2 cellular contexts compared by ENCODE assay signal in the genomic region with DNA sequence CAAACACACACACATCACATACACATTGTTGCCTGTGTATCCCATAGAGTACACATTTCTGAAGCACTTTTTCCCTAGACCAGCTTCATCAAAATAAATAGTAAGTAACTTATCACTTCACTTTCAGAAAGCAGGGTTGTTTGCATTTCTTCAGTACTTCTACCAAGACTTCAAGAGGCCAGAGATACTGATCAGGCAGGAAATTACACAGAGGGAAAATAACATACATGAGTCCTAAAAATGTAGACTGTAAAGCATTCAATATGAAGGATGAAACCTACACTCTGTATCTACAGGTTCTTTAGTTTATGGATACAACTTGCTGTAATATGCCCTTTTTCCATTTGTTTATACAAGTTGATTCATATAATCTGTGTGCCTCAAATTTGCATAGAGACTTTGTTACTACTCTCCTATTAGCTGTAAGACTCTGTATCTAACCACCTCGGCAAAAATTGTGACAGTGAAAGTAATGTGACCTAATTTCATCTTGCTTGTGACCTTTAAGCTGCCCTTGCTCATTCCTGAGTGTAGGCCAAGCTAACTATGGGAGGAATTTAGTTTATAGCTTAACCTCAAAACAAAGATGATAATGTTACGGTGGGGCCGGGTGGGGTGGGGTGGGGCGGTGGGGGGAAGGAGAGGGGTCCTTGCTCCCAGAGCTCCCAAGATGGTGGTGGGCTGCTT.
TF ChIP-seq lines count a peak whose summit lies in the region.

No MANE protein-coding gene starts in this region.

TF ChIP-seq in IMR-90, 13 proteins besides CTCF, POLR2A, EP300 and RAD21:
- no peak for TF ChIP-seq RFX5 (IDR thresholded peaks at IDR 0.05; ENCODE audit: low read depth, low read length)
- no peak for TF ChIP-seq MAFK (IDR thresholded peaks at IDR 0.05; ENCODE audit: low read depth, low read length)
- no peak for TF ChIP-seq CHD1 (IDR thresholded peaks at IDR 0.05; ENCODE audit: low read depth, low read length)
- no peak for TF ChIP-seq SMC3 (IDR thresholded peaks at IDR 0.05; ENCODE audit: low read depth, low read length)
- no peak for TF ChIP-seq MAZ (IDR thresholded peaks at IDR 0.05; ENCODE audit: borderline replicate concordance, low read depth, low read length)
- TF ChIP-seq, protein P1, sequence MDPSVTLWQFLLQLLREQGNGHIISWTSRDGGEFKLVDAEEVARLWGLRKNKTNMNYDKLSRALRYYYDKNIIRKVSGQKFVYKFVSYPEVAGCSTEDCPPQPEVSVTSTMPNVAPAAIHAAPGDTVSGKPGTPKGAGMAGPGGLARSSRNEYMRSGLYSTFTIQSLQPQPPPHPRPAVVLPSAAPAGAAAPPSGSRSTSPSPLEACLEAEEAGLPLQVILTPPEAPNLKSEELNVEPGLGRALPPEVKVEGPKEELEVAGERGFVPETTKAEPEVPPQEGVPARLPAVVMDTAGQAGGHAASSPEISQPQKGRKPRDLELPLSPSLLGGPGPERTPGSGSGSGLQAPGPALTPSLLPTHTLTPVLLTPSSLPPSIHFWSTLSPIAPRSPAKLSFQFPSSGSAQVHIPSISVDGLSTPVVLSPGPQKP (IDR thresholded peaks at IDR 0.05; ENCODE audit: borderline replicate concordance, low read depth, low read length): no peak
- TF ChIP-seq, protein P2, sequence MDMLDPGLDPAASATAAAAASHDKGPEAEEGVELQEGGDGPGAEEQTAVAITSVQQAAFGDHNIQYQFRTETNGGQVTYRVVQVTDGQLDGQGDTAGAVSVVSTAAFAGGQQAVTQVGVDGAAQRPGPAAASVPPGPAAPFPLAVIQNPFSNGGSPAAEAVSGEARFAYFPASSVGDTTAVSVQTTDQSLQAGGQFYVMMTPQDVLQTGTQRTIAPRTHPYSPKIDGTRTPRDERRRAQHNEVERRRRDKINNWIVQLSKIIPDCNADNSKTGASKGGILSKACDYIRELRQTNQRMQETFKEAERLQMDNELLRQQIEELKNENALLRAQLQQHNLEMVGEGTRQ (IDR thresholded peaks at IDR 0.05; ENCODE audit: low read depth, low read length): no peak
- no peak for TF ChIP-seq MXI1 (IDR thresholded peaks at IDR 0.05; ENCODE audit: borderline replicate concordance, low read depth, low read length)
- no peak for TF ChIP-seq NFE2L2 (IDR thresholded peaks at IDR 0.05; ENCODE audit: low read depth, low read length)
- TF ChIP-seq FOS (IDR thresholded peaks at IDR 0.05; ENCODE audit: low read depth, low read length): no peak
- no peak for TF ChIP-seq CEBPB (IDR thresholded peaks at IDR 0.05; ENCODE audit: low read depth, low read length)
- TF ChIP-seq BHLHE40 (IDR thresholded peaks at IDR 0.05; ENCODE audit: low read depth, low read length): no peak
- TF ChIP-seq RCOR1 (IDR thresholded peaks at IDR 0.05; ENCODE audit: insufficient replicate concordance, low read length): no peak

TF ChIP-seq in endothelial cell of umbilical vein, 7 proteins besides CTCF, POLR2A, EP300 and RAD21:
- TF ChIP-seq GATA2 (IDR thresholded peaks at IDR 0.05; ENCODE audit: insufficient read depth, insufficient read length, low read depth, low read length) (peak; percentile 87), MYC (IDR thresholded peaks at IDR 0.05; ENCODE audit: low read depth, low read length) (no peak)
